ENCODE assay signal across 20 cellular contexts in the genomic region with DNA sequence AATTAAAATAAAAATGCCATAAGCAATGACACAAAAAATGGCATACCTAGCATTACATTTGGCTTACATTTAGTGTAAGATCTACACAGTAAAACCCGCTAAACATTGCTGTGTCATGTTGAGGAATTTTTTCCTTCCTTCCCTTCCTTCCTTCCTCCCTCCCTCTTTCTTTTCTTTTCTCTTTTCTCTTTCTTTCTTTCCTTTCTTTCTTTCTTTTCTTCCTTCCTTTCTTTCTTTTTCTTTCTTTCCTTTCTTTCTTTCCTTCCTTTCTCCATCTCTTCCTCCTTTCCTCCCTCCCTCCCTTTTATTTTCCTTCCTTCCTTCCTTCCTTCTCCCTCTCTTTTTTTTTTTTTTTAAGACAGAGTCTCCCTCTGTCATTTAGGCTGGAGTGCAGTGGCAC. TPM values are rescaled to one million over a fixed set of nuclear protein-coding genes. Genes with fewer than 3 reads are reported as not detected.
"Had no signal": no experiment of that assay in that cellular context is flagged by ENCODE, and none has a peak within 500 bp of the region (broad histone marks: within the 10 kb centered on the region; RNA-seq: fewer than 3 reads in every experiment).

No MANE protein-coding gene starts in this region.

RNA-seq across cellular contexts. Expression of gene CYP2A6, which starts 11.8 kb away (rescaled TPM):
- total RNA-seq: activated naive CD4-positive, alpha-beta T cell treated with anti-CD3 and anti-CD28 coated beads for 36 hours; activated T-cell treated with anti-CD3 and anti-CD28 coated beads, Interleukin-2, amount 50 U/mL, for 72 hours; activated T-helper 1 cell treated with anti-CD3 and anti-CD28 coated beads, Interleukin-12 subunit alpha, Interleukin-12 subunit beta, Interleukin-2, Interleukin-4 antibody, amounts not matched to agents 30 ng/mL and 10 ng/mL and 1 ng/mL, durations not matched to agents 14 hours and 24 hours and 36 hours; activated T-helper 17 cell treated with anti-CD3 and anti-CD28 coated beads, Interleukin-2, amount 50 U/mL, for 72 hours; activated T-helper 2 cell treated with anti-CD3 and anti-CD28 coated beads, Interferon-gamma antibody, Interleukin-2, Interleukin-4, amounts not matched to agents 10 μg/mL and 5 μg/mL and 100 μg/mL, durations not matched to agents 14 hours and 24 hours and 36 hours; aorta; ascending aorta; body of pancreas; bronchial epithelial cell; cardiac septum; cerebellum; chondrocyte had no signal
- polyA plus RNA-seq: cardiac muscle cell had no signal

RNA-seq across cellular contexts. Expression of gene CYP2A7, which starts 43.6 kb away (rescaled TPM):
- total RNA-seq: activated naive CD4-positive, alpha-beta T cell treated with anti-CD3 and anti-CD28 coated beads for 36 hours; activated naive CD4-positive, alpha-beta T cell treated with anti-CD3 and anti-CD28 coated beads, Interleukin-2, amount 50 U/mL, for 72 hours; activated naive CD8-positive, alpha-beta T cell treated with anti-CD3 and anti-CD28 coated beads for 36 hours; activated naive CD8-positive, alpha-beta T cell treated with anti-CD3 and anti-CD28 coated beads, Interleukin-2, amount 10 ng/mL, durations not matched to agents 7 days and 5 days; activated T-cell treated with anti-CD3 and anti-CD28 coated beads, Interleukin-2, amount 50 U/mL, for 4 hours; activated T-cell treated with anti-CD3 and anti-CD28 coated beads, Interleukin-2, amount 50 U/mL, for 72 hours; activated T-helper 1 cell treated with anti-CD3 and anti-CD28 coated beads, Interleukin-12 subunit alpha, Interleukin-12 subunit beta, Interleukin-2, Interleukin-4 antibody, amounts not matched to agents 30 ng/mL and 10 ng/mL and 1 ng/mL, durations not matched to agents 14 hours and 24 hours and 36 hours; activated T-helper 17 cell treated with anti-CD3 and anti-CD28 coated beads, Interleukin-2, amount 50 U/mL, for 72 hours; activated T-helper 2 cell treated with anti-CD3 and anti-CD28 coated beads, Interferon-gamma antibody, Interleukin-2, Interleukin-4, amounts not matched to agents 10 μg/mL and 5 μg/mL and 100 μg/mL, durations not matched to agents 14 hours and 24 hours and 36 hours; adrenal gland; aorta; ascending aorta; body of pancreas; breast epithelium; bronchial epithelial cell; cardiac muscle cell; cardiac septum; cerebellum; chondrocyte had no signal
- polyA plus RNA-seq: adipose tissue, adrenal gland, aorta, cardiac muscle cell had no signal
